1 cellular context compared by ENCODE assay signal in the genomic region with DNA sequence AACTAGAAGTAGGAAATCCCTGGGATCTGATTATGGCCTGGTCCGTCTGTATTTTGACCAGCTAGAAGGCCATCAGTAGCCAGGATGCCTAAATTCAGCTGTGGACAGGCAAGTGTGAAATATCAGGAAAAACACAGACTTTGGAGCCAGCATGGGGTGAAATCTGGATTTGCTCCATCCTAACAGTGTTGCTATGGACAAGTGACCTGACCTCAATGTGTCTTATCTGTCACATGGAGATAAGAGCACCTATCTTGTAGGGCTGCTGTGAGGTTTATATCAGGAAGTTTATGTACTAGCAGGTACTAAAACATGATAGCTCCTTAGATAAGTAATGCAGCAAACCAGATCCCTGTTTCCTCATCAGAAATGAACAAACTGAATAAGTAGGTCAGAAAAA.
TF ChIP-seq lines count a peak whose summit lies in the region.

No MANE protein-coding gene starts in this region.

TF ChIP-seq in SK-N-SH treated with all-trans-retinoic acid at 6 μM for 48 hours, 23 proteins besides CTCF, POLR2A, EP300 and RAD21 (continued from another document):
- TF ChIP-seq, protein P1, sequence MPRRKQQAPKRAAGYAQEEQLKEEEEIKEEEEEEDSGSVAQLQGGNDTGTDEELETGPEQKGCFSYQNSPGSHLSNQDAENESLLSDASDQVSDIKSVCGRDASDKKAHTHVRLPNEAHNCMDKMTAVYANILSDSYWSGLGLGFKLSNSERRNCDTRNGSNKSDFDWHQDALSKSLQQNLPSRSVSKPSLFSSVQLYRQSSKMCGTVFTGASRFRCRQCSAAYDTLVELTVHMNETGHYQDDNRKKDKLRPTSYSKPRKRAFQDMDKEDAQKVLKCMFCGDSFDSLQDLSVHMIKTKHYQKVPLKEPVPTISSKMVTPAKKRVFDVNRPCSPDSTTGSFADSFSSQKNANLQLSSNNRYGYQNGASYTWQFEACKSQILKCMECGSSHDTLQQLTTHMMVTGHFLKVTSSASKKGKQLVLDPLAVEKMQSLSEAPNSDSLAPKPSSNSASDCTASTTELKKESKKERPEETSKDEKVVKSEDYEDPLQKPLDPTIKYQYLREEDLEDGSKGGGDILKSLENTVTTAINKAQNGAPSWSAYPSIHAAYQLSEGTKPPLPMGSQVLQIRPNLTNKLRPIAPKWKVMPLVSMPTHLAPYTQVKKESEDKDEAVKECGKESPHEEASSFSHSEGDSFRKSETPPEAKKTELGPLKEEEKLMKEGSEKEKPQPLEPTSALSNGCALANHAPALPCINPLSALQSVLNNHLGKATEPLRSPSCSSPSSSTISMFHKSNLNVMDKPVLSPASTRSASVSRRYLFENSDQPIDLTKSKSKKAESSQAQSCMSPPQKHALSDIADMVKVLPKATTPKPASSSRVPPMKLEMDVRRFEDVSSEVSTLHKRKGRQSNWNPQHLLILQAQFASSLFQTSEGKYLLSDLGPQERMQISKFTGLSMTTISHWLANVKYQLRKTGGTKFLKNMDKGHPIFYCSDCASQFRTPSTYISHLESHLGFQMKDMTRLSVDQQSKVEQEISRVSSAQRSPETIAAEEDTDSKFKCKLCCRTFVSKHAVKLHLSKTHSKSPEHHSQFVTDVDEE (CRISPR knock-in tag; IDR thresholded peaks at IDR 0.05) = no peak
- TF ChIP-seq ARNTL (CRISPR knock-in tag; IDR thresholded peaks at IDR 0.05; ENCODE audit: borderline replicate concordance, low read depth) = no peak
- no peak for TF ChIP-seq SNAI2 (CRISPR knock-in tag; IDR thresholded peaks at IDR 0.05)
- no peak for TF ChIP-seq ZC3H10 (CRISPR knock-in tag; IDR thresholded peaks at IDR 0.05)
- TF ChIP-seq OSR1 (CRISPR knock-in tag; IDR thresholded peaks at IDR 0.05) = no peak
- no peak for TF ChIP-seq ZNF565 (CRISPR knock-in tag; conservative IDR thresholded peaks at IDR 0.05; ENCODE audit: low read depth)
- TF ChIP-seq TOX (CRISPR knock-in tag; IDR thresholded peaks at IDR 0.05; ENCODE audit: borderline replicate concordance) = no peak
- TF ChIP-seq PPARA (CRISPR knock-in tag; IDR thresholded peaks at IDR 0.05; ENCODE audit: borderline replicate concordance) = no peak
- no peak for TF ChIP-seq ZNF70 (CRISPR knock-in tag; IDR thresholded peaks at IDR 0.05)
- no peak for TF ChIP-seq RARB (CRISPR knock-in tag; IDR thresholded peaks at IDR 0.05)
- no peak for TF ChIP-seq TCF4 (CRISPR knock-in tag; IDR thresholded peaks at IDR 0.05; ENCODE audit: borderline replicate concordance)
- TF ChIP-seq ESRRG (CRISPR knock-in tag; IDR thresholded peaks at IDR 0.05) = no peak
- TF ChIP-seq ISL1 (CRISPR knock-in tag; IDR thresholded peaks at IDR 0.05) = no peak
- no peak for TF ChIP-seq ZFP30 (CRISPR knock-in tag; IDR thresholded peaks at IDR 0.05)
- TF ChIP-seq, protein P2, sequence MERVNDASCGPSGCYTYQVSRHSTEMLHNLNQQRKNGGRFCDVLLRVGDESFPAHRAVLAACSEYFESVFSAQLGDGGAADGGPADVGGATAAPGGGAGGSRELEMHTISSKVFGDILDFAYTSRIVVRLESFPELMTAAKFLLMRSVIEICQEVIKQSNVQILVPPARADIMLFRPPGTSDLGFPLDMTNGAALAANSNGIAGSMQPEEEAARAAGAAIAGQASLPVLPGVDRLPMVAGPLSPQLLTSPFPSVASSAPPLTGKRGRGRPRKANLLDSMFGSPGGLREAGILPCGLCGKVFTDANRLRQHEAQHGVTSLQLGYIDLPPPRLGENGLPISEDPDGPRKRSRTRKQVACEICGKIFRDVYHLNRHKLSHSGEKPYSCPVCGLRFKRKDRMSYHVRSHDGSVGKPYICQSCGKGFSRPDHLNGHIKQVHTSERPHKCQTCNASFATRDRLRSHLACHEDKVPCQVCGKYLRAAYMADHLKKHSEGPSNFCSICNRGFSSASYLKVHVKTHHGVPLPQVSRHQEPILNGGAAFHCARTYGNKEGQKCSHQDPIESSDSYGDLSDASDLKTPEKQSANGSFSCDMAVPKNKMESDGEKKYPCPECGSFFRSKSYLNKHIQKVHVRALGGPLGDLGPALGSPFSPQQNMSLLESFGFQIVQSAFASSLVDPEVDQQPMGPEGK (CRISPR knock-in tag; IDR thresholded peaks at IDR 0.05; ENCODE audit: borderline replicate concordance) = no peak
- TF ChIP-seq, protein P3, sequence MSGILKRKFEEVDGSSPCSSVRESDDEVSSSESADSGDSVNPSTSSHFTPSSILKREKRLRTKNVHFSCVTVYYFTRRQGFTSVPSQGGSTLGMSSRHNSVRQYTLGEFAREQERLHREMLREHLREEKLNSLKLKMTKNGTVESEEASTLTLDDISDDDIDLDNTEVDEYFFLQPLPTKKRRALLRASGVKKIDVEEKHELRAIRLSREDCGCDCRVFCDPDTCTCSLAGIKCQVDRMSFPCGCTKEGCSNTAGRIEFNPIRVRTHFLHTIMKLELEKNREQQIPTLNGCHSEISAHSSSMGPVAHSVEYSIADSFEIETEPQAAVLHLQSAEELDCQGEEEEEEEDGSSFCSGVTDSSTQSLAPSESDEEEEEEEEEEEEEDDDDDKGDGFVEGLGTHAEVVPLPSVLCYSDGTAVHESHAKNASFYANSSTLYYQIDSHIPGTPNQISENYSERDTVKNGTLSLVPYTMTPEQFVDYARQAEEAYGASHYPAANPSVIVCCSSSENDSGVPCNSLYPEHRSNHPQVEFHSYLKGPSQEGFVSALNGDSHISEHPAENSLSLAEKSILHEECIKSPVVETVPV (CRISPR knock-in tag; IDR thresholded peaks at IDR 0.05) = no peak
- TF ChIP-seq, protein P4, sequence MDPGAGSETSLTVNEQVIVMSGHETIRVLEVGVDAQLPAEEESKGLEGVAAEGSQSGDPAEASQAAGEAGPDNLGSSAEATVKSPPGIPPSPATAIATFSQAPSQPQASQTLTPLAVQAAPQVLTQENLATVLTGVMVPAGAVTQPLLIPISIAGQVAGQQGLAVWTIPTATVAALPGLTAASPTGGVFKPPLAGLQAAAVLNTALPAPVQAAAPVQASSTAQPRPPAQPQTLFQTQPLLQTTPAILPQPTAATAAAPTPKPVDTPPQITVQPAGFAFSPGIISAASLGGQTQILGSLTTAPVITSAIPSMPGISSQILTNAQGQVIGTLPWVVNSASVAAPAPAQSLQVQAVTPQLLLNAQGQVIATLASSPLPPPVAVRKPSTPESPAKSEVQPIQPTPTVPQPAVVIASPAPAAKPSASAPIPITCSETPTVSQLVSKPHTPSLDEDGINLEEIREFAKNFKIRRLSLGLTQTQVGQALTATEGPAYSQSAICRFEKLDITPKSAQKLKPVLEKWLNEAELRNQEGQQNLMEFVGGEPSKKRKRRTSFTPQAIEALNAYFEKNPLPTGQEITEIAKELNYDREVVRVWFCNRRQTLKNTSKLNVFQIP (CRISPR knock-in tag; IDR thresholded peaks at IDR 0.05; ENCODE audit: borderline replicate concordance, low read depth) = no peak
- TF ChIP-seq, protein P5, sequence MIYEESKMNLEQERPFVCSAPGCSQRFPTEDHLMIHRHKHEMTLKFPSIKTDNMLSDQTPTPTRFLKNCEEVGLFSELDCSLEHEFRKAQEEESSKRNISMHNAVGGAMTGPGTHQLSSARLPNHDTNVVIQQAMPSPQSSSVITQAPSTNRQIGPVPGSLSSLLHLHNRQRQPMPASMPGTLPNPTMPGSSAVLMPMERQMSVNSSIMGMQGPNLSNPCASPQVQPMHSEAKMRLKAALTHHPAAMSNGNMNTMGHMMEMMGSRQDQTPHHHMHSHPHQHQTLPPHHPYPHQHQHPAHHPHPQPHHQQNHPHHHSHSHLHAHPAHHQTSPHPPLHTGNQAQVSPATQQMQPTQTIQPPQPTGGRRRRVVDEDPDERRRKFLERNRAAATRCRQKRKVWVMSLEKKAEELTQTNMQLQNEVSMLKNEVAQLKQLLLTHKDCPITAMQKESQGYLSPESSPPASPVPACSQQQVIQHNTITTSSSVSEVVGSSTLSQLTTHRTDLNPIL (CRISPR knock-in tag; IDR thresholded peaks at IDR 0.05; ENCODE audit: low read depth) = no peak
- no peak for TF ChIP-seq CSDC2 (CRISPR knock-in tag; IDR thresholded peaks at IDR 0.05)
